ENCODE assay signal across 1 cellular context in genomic region chr6:32075781-32076494, GRCh38.
TF ChIP-seq lines count a peak whose summit lies in the region.

No MANE protein-coding gene starts in this region.

TF ChIP-seq in K562, 482 proteins besides CTCF, POLR2A, EP300 and RAD21:
- TF ChIP-seq ZBTB1 (CRISPR knock-in tag; IDR thresholded peaks at IDR 0.05; ENCODE audit: borderline replicate concordance, low read depth) (no peak), PREB (CRISPR knock-in tag; IDR thresholded peaks at IDR 0.05) (no peak), NCOA1 (IDR thresholded peaks at IDR 0.05; ENCODE audit: low read depth) (no peak), PURB (CRISPR knock-in tag; IDR thresholded peaks at IDR 0.05; ENCODE audit: low read depth) (no peak), NR4A1 (CRISPR knock-in tag; IDR thresholded peaks at IDR 0.05) (no peak), NR4A1 (tag; IDR thresholded peaks at IDR 0.05) (no peak), PTBP1 (IDR thresholded peaks at IDR 0.05; ENCODE audit: low read depth, low read length) (no peak), E2F8 (IDR thresholded peaks at IDR 0.05; ENCODE audit: low read depth, partially characterized antibody) (no peak), FOXM1 (IDR thresholded peaks at IDR 0.05; ENCODE audit: low read depth) (no peak), FOXM1 (CRISPR knock-in tag; IDR thresholded peaks at IDR 0.05; ENCODE audit: low read depth) (no peak), ZBTB7A (IDR thresholded peaks at IDR 0.05; ENCODE audit: borderline replicate concordance, control insufficient read depth, low read depth, low read length) (0 out of 2 replicates have a peak, but pooled peaks have one; percentile 18), PBX2 (CRISPR knock-in tag; IDR thresholded peaks at IDR 0.05; ENCODE audit: low read depth) (no peak), PBX2 (tag; conservative IDR thresholded peaks at IDR 0.05; ENCODE audit: low read depth) (no peak), NKRF (IDR thresholded peaks at IDR 0.05; ENCODE audit: borderline replicate concordance) (no peak), ZFX (CRISPR knock-in tag; IDR thresholded peaks at IDR 0.05) (0 out of 2 replicates have a peak, but pooled peaks have one; percentile 24), DLX4 (CRISPR knock-in tag; IDR thresholded peaks at IDR 0.05) (no peak), ZC3H4 (CRISPR knock-in tag; IDR thresholded peaks at IDR 0.05; ENCODE audit: borderline replicate concordance) (0 out of 2 replicates have a peak, but pooled peaks have one; percentile 36), RFX5 (IDR thresholded peaks at IDR 0.05; ENCODE audit: low read depth, low read length) (no peak), ETS1 (conservative IDR thresholded peaks at IDR 0.05; ENCODE audit: control insufficient read depth, low read depth, low read length) (no peak)
